In the genomic region with DNA sequence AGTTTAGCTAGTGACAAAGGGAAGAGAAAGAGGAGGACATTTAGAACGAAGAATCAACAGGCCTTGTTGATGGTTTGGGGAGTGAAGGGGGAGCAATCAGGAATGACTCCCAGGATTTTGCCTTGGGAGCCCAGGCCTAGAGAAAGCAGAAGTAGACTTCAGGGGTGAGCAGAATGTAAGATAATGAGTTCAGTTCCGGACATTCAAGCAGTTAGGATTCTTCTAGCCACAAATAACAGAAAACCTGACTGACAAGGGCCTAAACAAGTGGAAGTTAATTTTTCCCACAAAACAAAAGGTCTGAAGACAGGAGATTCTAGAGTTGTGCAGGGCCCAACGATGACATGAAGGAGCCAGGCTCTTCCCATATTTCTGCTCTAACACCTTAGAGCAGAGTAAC, we compare ENCODE assay signal across 38 cellular contexts. TPM values are rescaled to one million over a fixed set of nuclear protein-coding genes. Genes with fewer than 3 reads are reported as not detected.
"Had no signal": no experiment of that assay in that cellular context is flagged by ENCODE, and none has a peak within 500 bp of the region (broad histone marks: within the 10 kb centered on the region; RNA-seq: fewer than 3 reads in every experiment).

No MANE protein-coding gene starts in this region.

- ATAC-seq: activated CD8-positive, alpha-beta T cell treated with anti-CD3 and anti-CD28 coated beads for 36 hours; activated T-cell treated with anti-CD3 and anti-CD28 coated beads, Interleukin-2, amount 50 U/mL, for 4 hours; activated T-helper 17 cell treated with anti-CD3 and anti-CD28 coated beads, Interleukin-2, amount 50 U/mL, for 72 hours; gastroesophageal sphincter; pancreas; sciatic nerve; stimulated activated memory B cell treated with anti-CD40 and anti-IgM and Interleukin-4, amounts not matched to agents 10 μg/mL and 1 μg/mL and 100 μg/mL, for 72 hours; stimulated activated naive CD8-positive, alpha-beta T cell treated with anti-CD3 and anti-CD28 coated beads, Interleukin-15, amount 100 ng/mL, for 72 hours had no signal

- H3K9me3 Mint-ChIP-seq: activated B cell treated with CpG ODN at 0.5 μM for 24 hours; activated CD8-positive, alpha-beta T cell treated with anti-CD3 and anti-CD28 coated beads for 36 hours; activated T-cell treated with anti-CD3 and anti-CD28 coated beads, Interleukin-2, amount 50 U/mL, for 4 hours; activated T-helper 17 cell treated with anti-CD3 and anti-CD28 coated beads, Interleukin-2, amount 50 U/mL, for 72 hours; brain; immature natural killer cell; mesothelial cell of epicardium; naive B cell; stimulated activated memory B cell treated with anti-CD40 and anti-IgM and Interleukin-4, amounts not matched to agents 10 μg/mL and 1 μg/mL and 100 μg/mL, for 72 hours; stimulated activated naive CD8-positive, alpha-beta T cell treated with anti-CD3 and anti-CD28 coated beads, Interleukin-15, amount 100 ng/mL, for 72 hours had no signal

- H3K4me1 Mint-ChIP-seq: brain; neural crest cell; stimulated activated memory B cell treated with anti-CD40 and anti-IgM and Interleukin-4, amounts not matched to agents 10 μg/mL and 1 μg/mL and 100 μg/mL, for 72 hours had no signal

- H3K36me3 ChIP-seq: adrenal gland, ascending aorta, cardiac muscle cell, gastroesophageal sphincter, pancreas, prostate gland, uterus had no signal

- H3K4me1 ChIP-seq: adrenal gland, ascending aorta, gastroesophageal sphincter, pancreas, prostate gland, uterus had no signal

- H3K27me3 ChIP-seq: adrenal gland, ascending aorta had no signal

- H3K27ac ChIP-seq: adrenal gland, ascending aorta, cardiac muscle cell, gastroesophageal sphincter, pancreas, prostate gland, uterus had no signal

- H3K27me3 Mint-ChIP-seq: activated B cell treated with CpG ODN at 0.5 μM for 24 hours; activated CD8-positive, alpha-beta T cell treated with anti-CD3 and anti-CD28 coated beads for 36 hours; activated T-helper 17 cell treated with anti-CD3 and anti-CD28 coated beads, Interleukin-2, amount 50 U/mL, for 72 hours; naive B cell; stimulated activated naive CD8-positive, alpha-beta T cell treated with anti-CD3 and anti-CD28 coated beads, Interleukin-15, amount 100 ng/mL, for 72 hours had no signal

- DNase-seq: activated B cell treated with CpG ODN at 0.5 μM for 24 hours; activated CD4-positive, alpha-beta T cell treated with anti-CD3 and anti-CD28 coated beads, Interleukin-2, amount 50 U/mL, for 1 hour; activated CD8-positive, alpha-beta T cell treated with anti-CD3 and anti-CD28 coated beads for 36 hours; activated gamma-delta T cell treated with Interleukin-2 at 50 U/mL for 16 hours; activated naive CD4-positive, alpha-beta T cell treated with anti-CD3 and anti-CD28 coated beads, Interleukin-2, amount 50 U/mL, for 16 hours; activated T-cell treated with anti-CD3 and anti-CD28 coated beads, Interleukin-2, amount 50 U/mL, for 4 hours; adrenal gland; cortex of kidney; head of caudate nucleus; hypothalamus; immature natural killer cell; kidney; naive B cell; nucleus accumbens; pancreas; retina; small intestine; stimulated activated CD4-positive, alpha-beta T cell treated with anti-CD3 and anti-CD28 coated beads, Interleukin-4, amount 100 ng/mL, for 24 hours; stimulated activated CD8-positive, alpha-beta memory T cell treated with anti-CD3 and anti-CD28 coated beads, Interleukin-4, amount 100 ng/mL, for 48 hours; stimulated activated naive CD8-positive, alpha-beta T cell treated with anti-CD3 and anti-CD28 coated beads, Interleukin-15, amount 100 ng/mL, for 72 hours; substantia nigra; T1000; uterus had no signal

- H3K27ac Mint-ChIP-seq: activated B cell treated with CpG ODN at 0.5 μM for 24 hours; activated CD8-positive, alpha-beta T cell treated with anti-CD3 and anti-CD28 coated beads for 36 hours; activated T-helper 17 cell treated with anti-CD3 and anti-CD28 coated beads, Interleukin-2, amount 50 U/mL, for 72 hours; brain; mesothelial cell of epicardium; stimulated activated memory B cell treated with anti-CD40 and anti-IgM and Interleukin-4, amounts not matched to agents 10 μg/mL and 1 μg/mL and 100 μg/mL, for 72 hours; type B pancreatic cell had no signal

- H3K4me3 ChIP-seq: adrenal gland, ascending aorta, cardiac muscle cell, gastroesophageal sphincter, pancreas, prostate gland, uterus had no signal

- H3K4me3 Mint-ChIP-seq: activated B cell treated with CpG ODN at 0.5 μM for 24 hours; activated CD8-positive, alpha-beta T cell treated with anti-CD3 and anti-CD28 coated beads for 36 hours; activated T-cell treated with anti-CD3 and anti-CD28 coated beads, Interleukin-2, amount 50 U/mL, for 4 hours; activated T-helper 17 cell treated with anti-CD3 and anti-CD28 coated beads, Interleukin-2, amount 50 U/mL, for 72 hours; brain; immature natural killer cell; mesothelial cell of epicardium; neural crest cell; stimulated activated memory B cell treated with anti-CD40 and anti-IgM and Interleukin-4, amounts not matched to agents 10 μg/mL and 1 μg/mL and 100 μg/mL, for 72 hours; stimulated activated naive CD8-positive, alpha-beta T cell treated with anti-CD3 and anti-CD28 coated beads, Interleukin-15, amount 100 ng/mL, for 72 hours; type B pancreatic cell had no signal

- H3K9me3 ChIP-seq: adrenal gland, ascending aorta, gastroesophageal sphincter, pancreas, prostate gland, uterus had no signal

- FAIRE-seq: endothelial cell of umbilical vein, kidney, pancreas, small intestine had no signal

- H3K36me3 Mint-ChIP-seq: brain; mesothelial cell of epicardium; stimulated activated memory B cell treated with anti-CD40 and anti-IgM and Interleukin-4, amounts not matched to agents 10 μg/mL and 1 μg/mL and 100 μg/mL, for 72 hours; type B pancreatic cell had no signal

RNA-seq across cellular contexts. Expression of gene SKAP1, which starts 45.9 kb away (rescaled TPM):
- total RNA-seq: ascending aorta, chondrocyte, fibroblast of lung, fibroblast of villous mesenchyme had no signal
- polyA plus RNA-seq: cardiac muscle cell, endothelial cell of umbilical vein, fibroblast of lung had no signal
